In the genomic region with DNA sequence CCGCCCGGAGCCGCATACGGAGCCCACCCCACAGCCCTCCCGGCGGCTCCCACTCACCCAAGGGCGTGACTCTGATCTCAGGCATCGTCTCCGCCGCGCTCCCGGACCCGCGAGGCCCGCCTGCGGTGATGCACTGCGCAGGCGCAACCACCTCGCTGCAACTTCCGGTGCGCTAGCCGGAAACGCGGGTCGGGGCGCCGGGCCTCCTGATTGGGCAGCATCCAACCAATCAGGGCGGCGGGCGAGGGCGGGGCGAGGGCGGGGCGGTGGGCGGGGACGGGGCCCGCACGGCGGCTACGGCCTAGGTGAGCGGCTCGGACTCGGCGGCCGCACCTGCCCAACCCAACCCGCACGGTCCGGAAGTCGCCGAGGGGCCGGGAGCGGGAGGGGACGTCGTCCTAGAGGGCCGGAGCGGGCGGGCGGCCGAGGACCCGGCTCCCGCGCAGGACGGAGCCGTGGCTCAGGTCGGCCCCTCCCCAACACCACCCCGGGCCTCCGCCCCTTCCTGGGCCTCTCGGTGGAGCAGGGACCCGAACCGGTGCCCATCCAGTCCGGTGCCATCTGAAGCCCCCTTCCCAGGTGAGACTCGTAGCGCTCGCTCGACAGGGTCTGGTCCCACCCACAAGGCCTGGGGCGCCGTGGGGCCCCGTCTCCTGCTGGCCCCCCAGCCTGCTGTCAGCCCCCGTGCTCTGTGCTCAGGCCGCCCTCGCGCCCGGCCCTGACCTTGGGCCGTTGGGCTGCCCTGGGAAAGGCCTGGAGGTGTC, we compare ENCODE assay signal across 1 cellular context.
A peak's percentile ranks its signal among the peaks of the same experiment; 100 is the strongest.
TF ChIP-seq lines count a peak whose summit lies in the region.

Gene CPTP, plus strand, starts transcription at position 279 of the 764 bp plus-strand sequence. CDS start 2,109 bp downstream, outside the sequence.
Gene INTS11, minus strand, starts transcription at position 137 of the 764 bp plus-strand sequence. Its CDS starts 52 bp downstream, at position 85.

TF ChIP-seq in WTC11, 78 proteins besides CTCF, POLR2A, EP300 and RAD21 (continued from another document and continues in another):
- TF ChIP-seq, protein P1, sequence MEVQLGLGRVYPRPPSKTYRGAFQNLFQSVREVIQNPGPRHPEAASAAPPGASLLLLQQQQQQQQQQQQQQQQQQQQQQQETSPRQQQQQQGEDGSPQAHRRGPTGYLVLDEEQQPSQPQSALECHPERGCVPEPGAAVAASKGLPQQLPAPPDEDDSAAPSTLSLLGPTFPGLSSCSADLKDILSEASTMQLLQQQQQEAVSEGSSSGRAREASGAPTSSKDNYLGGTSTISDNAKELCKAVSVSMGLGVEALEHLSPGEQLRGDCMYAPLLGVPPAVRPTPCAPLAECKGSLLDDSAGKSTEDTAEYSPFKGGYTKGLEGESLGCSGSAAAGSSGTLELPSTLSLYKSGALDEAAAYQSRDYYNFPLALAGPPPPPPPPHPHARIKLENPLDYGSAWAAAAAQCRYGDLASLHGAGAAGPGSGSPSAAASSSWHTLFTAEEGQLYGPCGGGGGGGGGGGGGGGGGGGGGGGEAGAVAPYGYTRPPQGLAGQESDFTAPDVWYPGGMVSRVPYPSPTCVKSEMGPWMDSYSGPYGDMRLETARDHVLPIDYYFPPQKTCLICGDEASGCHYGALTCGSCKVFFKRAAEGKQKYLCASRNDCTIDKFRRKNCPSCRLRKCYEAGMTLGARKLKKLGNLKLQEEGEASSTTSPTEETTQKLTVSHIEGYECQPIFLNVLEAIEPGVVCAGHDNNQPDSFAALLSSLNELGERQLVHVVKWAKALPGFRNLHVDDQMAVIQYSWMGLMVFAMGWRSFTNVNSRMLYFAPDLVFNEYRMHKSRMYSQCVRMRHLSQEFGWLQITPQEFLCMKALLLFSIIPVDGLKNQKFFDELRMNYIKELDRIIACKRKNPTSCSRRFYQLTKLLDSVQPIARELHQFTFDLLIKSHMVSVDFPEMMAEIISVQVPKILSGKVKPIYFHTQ (CRISPR knock-in tag; IDR thresholded peaks at IDR 0.05), result no peak
- peak; percentile 71; the same call in 1 of the 2 replicates for TF ChIP-seq ZBTB43 (CRISPR knock-in tag; IDR thresholded peaks at IDR 0.05)
- no peak for TF ChIP-seq IRF2 (CRISPR knock-in tag; IDR thresholded peaks at IDR 0.05; ENCODE audit: borderline replicate concordance, low read depth)
- no peak for TF ChIP-seq SMAD3 (CRISPR knock-in tag; IDR thresholded peaks at IDR 0.05; ENCODE audit: borderline replicate concordance)
- no peak for TF ChIP-seq KAT7 (CRISPR knock-in tag; IDR thresholded peaks at IDR 0.05; ENCODE audit: borderline replicate concordance)
- TF ChIP-seq ATF6 (CRISPR knock-in tag; IDR thresholded peaks at IDR 0.05), result no peak
- peak; percentile 60 for TF ChIP-seq FOXP1 (CRISPR knock-in tag; IDR thresholded peaks at IDR 0.05; ENCODE audit: borderline replicate concordance)
- no peak for TF ChIP-seq EMX1 (CRISPR knock-in tag; IDR thresholded peaks at IDR 0.05)
- TF ChIP-seq, protein P2, sequence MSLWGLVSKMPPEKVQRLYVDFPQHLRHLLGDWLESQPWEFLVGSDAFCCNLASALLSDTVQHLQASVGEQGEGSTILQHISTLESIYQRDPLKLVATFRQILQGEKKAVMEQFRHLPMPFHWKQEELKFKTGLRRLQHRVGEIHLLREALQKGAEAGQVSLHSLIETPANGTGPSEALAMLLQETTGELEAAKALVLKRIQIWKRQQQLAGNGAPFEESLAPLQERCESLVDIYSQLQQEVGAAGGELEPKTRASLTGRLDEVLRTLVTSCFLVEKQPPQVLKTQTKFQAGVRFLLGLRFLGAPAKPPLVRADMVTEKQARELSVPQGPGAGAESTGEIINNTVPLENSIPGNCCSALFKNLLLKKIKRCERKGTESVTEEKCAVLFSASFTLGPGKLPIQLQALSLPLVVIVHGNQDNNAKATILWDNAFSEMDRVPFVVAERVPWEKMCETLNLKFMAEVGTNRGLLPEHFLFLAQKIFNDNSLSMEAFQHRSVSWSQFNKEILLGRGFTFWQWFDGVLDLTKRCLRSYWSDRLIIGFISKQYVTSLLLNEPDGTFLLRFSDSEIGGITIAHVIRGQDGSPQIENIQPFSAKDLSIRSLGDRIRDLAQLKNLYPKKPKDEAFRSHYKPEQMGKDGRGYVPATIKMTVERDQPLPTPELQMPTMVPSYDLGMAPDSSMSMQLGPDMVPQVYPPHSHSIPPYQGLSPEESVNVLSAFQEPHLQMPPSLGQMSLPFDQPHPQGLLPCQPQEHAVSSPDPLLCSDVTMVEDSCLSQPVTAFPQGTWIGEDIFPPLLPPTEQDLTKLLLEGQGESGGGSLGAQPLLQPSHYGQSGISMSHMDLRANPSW (CRISPR knock-in tag; conservative IDR thresholded peaks at IDR 0.05; ENCODE audit: low read depth), result no peak
- TF ChIP-seq GRHL2 (CRISPR knock-in tag; IDR thresholded peaks at IDR 0.05; ENCODE audit: insufficient replicate concordance, severe bottlenecking), result no peak
- no peak for TF ChIP-seq PREB (CRISPR knock-in tag; IDR thresholded peaks at IDR 0.05; ENCODE audit: borderline replicate concordance)
- TF ChIP-seq ZNF671 (CRISPR knock-in tag; IDR thresholded peaks at IDR 0.05), result no peak
- no peak; the same call in 1 of the 2 replicates for TF ChIP-seq E2F5 (CRISPR knock-in tag; IDR thresholded peaks at IDR 0.05)
- TF ChIP-seq MXD4 (CRISPR knock-in tag; IDR thresholded peaks at IDR 0.05; ENCODE audit: borderline replicate concordance), result no peak
- no peak for TF ChIP-seq USF2 (CRISPR knock-in tag; IDR thresholded peaks at IDR 0.05)
- TF ChIP-seq SMAD4 (CRISPR knock-in tag; IDR thresholded peaks at IDR 0.05), result no peak
- TF ChIP-seq ELF4 (CRISPR knock-in tag; IDR thresholded peaks at IDR 0.05; ENCODE audit: low read depth), result no peak
- TF ChIP-seq, protein P3, sequence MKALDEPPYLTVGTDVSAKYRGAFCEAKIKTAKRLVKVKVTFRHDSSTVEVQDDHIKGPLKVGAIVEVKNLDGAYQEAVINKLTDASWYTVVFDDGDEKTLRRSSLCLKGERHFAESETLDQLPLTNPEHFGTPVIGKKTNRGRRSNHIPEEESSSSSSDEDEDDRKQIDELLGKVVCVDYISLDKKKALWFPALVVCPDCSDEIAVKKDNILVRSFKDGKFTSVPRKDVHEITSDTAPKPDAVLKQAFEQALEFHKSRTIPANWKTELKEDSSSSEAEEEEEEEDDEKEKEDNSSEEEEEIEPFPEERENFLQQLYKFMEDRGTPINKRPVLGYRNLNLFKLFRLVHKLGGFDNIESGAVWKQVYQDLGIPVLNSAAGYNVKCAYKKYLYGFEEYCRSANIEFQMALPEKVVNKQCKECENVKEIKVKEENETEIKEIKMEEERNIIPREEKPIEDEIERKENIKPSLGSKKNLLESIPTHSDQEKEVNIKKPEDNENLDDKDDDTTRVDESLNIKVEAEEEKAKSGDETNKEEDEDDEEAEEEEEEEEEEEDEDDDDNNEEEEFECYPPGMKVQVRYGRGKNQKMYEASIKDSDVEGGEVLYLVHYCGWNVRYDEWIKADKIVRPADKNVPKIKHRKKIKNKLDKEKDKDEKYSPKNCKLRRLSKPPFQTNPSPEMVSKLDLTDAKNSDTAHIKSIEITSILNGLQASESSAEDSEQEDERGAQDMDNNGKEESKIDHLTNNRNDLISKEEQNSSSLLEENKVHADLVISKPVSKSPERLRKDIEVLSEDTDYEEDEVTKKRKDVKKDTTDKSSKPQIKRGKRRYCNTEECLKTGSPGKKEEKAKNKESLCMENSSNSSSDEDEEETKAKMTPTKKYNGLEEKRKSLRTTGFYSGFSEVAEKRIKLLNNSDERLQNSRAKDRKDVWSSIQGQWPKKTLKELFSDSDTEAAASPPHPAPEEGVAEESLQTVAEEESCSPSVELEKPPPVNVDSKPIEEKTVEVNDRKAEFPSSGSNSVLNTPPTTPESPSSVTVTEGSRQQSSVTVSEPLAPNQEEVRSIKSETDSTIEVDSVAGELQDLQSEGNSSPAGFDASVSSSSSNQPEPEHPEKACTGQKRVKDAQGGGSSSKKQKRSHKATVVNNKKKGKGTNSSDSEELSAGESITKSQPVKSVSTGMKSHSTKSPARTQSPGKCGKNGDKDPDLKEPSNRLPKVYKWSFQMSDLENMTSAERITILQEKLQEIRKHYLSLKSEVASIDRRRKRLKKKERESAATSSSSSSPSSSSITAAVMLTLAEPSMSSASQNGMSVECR (CRISPR knock-in tag; IDR thresholded peaks at IDR 0.05; ENCODE audit: borderline replicate concordance), result peak; percentile 89; the same call in 1 of the 2 replicates
- no peak for TF ChIP-seq ZNF423 (CRISPR knock-in tag; IDR thresholded peaks at IDR 0.05)
- TF ChIP-seq CBFB (CRISPR knock-in tag; IDR thresholded peaks at IDR 0.05; ENCODE audit: low read depth), result no peak
- TF ChIP-seq MLX (CRISPR knock-in tag; IDR thresholded peaks at IDR 0.05), result no peak; the same call in 1 of the 2 replicates
- TF ChIP-seq, protein P4, sequence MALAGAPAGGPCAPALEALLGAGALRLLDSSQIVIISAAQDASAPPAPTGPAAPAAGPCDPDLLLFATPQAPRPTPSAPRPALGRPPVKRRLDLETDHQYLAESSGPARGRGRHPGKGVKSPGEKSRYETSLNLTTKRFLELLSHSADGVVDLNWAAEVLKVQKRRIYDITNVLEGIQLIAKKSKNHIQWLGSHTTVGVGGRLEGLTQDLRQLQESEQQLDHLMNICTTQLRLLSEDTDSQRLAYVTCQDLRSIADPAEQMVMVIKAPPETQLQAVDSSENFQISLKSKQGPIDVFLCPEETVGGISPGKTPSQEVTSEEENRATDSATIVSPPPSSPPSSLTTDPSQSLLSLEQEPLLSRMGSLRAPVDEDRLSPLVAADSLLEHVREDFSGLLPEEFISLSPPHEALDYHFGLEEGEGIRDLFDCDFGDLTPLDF (CRISPR knock-in tag; IDR thresholded peaks at IDR 0.05), result no peak
- peak; percentile 12; the same call in 1 of the 2 replicates for TF ChIP-seq USF1 (CRISPR knock-in tag; IDR thresholded peaks at IDR 0.05)
- TF ChIP-seq TCF7 (CRISPR knock-in tag; IDR thresholded peaks at IDR 0.05; ENCODE audit: low read depth), result no peak
- 0 out of 2 replicates have a peak, but pooled peaks have one; percentile 25 for TF ChIP-seq ZNF317 (CRISPR knock-in tag; IDR thresholded peaks at IDR 0.05; ENCODE audit: borderline replicate concordance, low read depth)
- no peak for TF ChIP-seq TEAD4 (CRISPR knock-in tag; IDR thresholded peaks at IDR 0.05)
- TF ChIP-seq HMGXB4 (CRISPR knock-in tag; IDR thresholded peaks at IDR 0.05), result no peak; the same call in 1 of the 2 replicates
